32 cellular contexts compared by ENCODE assay signal in the genomic region with DNA sequence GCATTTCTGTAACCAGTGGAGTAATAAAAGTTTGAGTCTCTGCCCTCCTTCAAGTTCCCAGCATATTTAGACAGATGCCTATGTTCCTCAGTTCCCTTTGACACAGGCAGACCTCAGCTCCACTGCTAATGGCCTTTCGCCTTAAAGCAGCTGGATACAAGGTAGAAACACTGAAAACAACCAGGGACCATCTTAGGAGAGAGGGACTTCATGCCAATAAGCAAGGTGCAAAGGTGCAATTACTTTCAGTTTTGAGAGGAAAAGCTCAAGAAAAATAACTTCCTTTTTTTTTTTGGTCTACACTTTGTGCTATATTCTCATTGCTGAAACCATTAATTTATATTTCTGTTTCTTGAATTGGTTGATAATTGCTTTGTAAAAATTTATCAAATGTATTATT.
"Had no signal": no experiment of that assay in that cellular context is flagged by ENCODE, and none has a peak within 500 bp of the region (broad histone marks: within the 10 kb centered on the region; RNA-seq: fewer than 3 reads in every experiment).

No MANE protein-coding gene starts in this region.

- ATAC-seq: activated CD4-positive, alpha-beta T cell treated with anti-CD3 and anti-CD28 coated beads for 36 hours; activated CD8-positive, alpha-beta memory T cell treated with anti-CD3 and anti-CD28 coated beads, Interleukin-2, amount 10 ng/mL, durations not matched to agents 7 days and 5 days; activated CD8-positive, alpha-beta T cell treated with anti-CD3 and anti-CD28 coated beads, Interleukin-2, amount 10 ng/mL, durations not matched to agents 7 days and 5 days; esophagus mucosa; heart right ventricle; left lung; lower lobe of right lung; naive thymus-derived CD8-positive, alpha-beta T cell; pancreas; psoas muscle; stimulated activated memory B cell treated with anti-CD40 and anti-IgM and Interleukin-4, amounts not matched to agents 10 μg/mL and 1 μg/mL and 100 μg/mL, for 72 hours had no signal

- H3K9me3 Mint-ChIP-seq: dendritic cell treated with granulocyte-macrophage colony-stimulating factor and Interleukin-4, amounts not matched to agents 40 ng/mL and 50 ng/mL, for 4 days; neural crest cell had no signal

- DNase-seq: activated CD4-positive, alpha-beta T cell treated with anti-CD3 and anti-CD28 coated beads for 36 hours; activated CD4-positive, CD25-positive, alpha-beta regulatory T cell; activated CD8-positive, alpha-beta memory T cell treated with anti-CD3 and anti-CD28 coated beads, Interleukin-2, amount 10 ng/mL, durations not matched to agents 7 days and 5 days; activated CD8-positive, alpha-beta T cell treated with anti-CD3 and anti-CD28 coated beads, Interleukin-2, amount 10 ng/mL, durations not matched to agents 7 days and 5 days; activated naive CD4-positive, alpha-beta T cell; activated T-cell treated with anti-CD3 and anti-CD28 coated beads, Interleukin-2, amount 50 U/mL, for 48 hours; anterior cingulate cortex; endodermal cell; foreskin fibroblast; heart right ventricle; left lung; lower lobe of right lung; mesenchymal stem cell; naive thymus-derived CD8-positive, alpha-beta T cell; nucleus accumbens; pancreas; psoas muscle; stimulated activated CD4-positive, alpha-beta T cell treated with anti-CD3 and anti-CD28 coated beads, Interleukin-1b, Interleukin-23, amount 100 ng/mL, for 48 hours; stimulated activated CD4-positive, alpha-beta T cell treated with anti-CD3 and anti-CD28 coated beads, Interleukin-4, amount 100 ng/mL, for 4 hours; stimulated activated CD8-positive, alpha-beta memory T cell treated with anti-CD3 and anti-CD28 coated beads, Interleukin-4, amount 100 ng/mL, for 48 hours; stomach; thyroid gland; upper lobe of left lung had no signal

- H3K27ac ChIP-seq: heart right ventricle, left lung, lower lobe of right lung, pancreas, psoas muscle, stomach, thyroid gland, upper lobe of left lung, vagina had no signal

- H3K4me2 ChIP-seq: smooth muscle cell had no signal

- H3K27me3 Mint-ChIP-seq: activated CD4-positive, alpha-beta T cell treated with anti-CD3 and anti-CD28 coated beads for 36 hours; activated CD8-positive, alpha-beta memory T cell treated with anti-CD3 and anti-CD28 coated beads, Interleukin-2, amount 10 ng/mL, durations not matched to agents 7 days and 5 days; activated naive CD8-positive, alpha-beta T cell; central memory CD8-positive, alpha-beta T cell; dendritic cell treated with granulocyte-macrophage colony-stimulating factor and Interleukin-4, amounts not matched to agents 40 ng/mL and 50 ng/mL, for 4 days; naive thymus-derived CD8-positive, alpha-beta T cell; stimulated activated memory B cell treated with anti-CD40 and anti-IgM and Interleukin-4, amounts not matched to agents 10 μg/mL and 1 μg/mL and 100 μg/mL, for 72 hours had no signal

- H3K9me3 ChIP-seq: left lung, lower lobe of right lung, pancreas, psoas muscle, stomach, thyroid gland, upper lobe of left lung, vagina had no signal

- H3K36me3 Mint-ChIP-seq: activated CD8-positive, alpha-beta memory T cell treated with anti-CD3 and anti-CD28 coated beads, Interleukin-2, amount 10 ng/mL, durations not matched to agents 7 days and 5 days; activated naive CD8-positive, alpha-beta T cell; naive thymus-derived CD8-positive, alpha-beta T cell; stimulated activated memory B cell treated with anti-CD40 and anti-IgM and Interleukin-4, amounts not matched to agents 10 μg/mL and 1 μg/mL and 100 μg/mL, for 72 hours had no signal

- H3K36me3 ChIP-seq: heart right ventricle, left lung, lower lobe of right lung, pancreas, stomach, thyroid gland, upper lobe of left lung, vagina had no signal

- H3K4me3 Mint-ChIP-seq: activated CD4-positive, alpha-beta T cell treated with anti-CD3 and anti-CD28 coated beads for 36 hours; activated CD8-positive, alpha-beta memory T cell treated with anti-CD3 and anti-CD28 coated beads, Interleukin-2, amount 10 ng/mL, durations not matched to agents 7 days and 5 days; activated CD8-positive, alpha-beta T cell treated with anti-CD3 and anti-CD28 coated beads, Interleukin-2, amount 10 ng/mL, durations not matched to agents 7 days and 5 days; activated naive CD8-positive, alpha-beta T cell; central memory CD8-positive, alpha-beta T cell; dendritic cell treated with granulocyte-macrophage colony-stimulating factor and Interleukin-4, amounts not matched to agents 40 ng/mL and 50 ng/mL, for 4 days; endodermal cell; naive thymus-derived CD8-positive, alpha-beta T cell; neural crest cell; stimulated activated memory B cell treated with anti-CD40 and anti-IgM and Interleukin-4, amounts not matched to agents 10 μg/mL and 1 μg/mL and 100 μg/mL, for 72 hours had no signal

- H3K4me3 ChIP-seq: heart right ventricle, left lung, lower lobe of right lung, pancreas, psoas muscle, smooth muscle cell, stomach, thyroid gland, upper lobe of left lung, vagina had no signal

- H3K4me1 Mint-ChIP-seq: activated CD4-positive, alpha-beta T cell treated with anti-CD3 and anti-CD28 coated beads for 36 hours; activated CD8-positive, alpha-beta memory T cell treated with anti-CD3 and anti-CD28 coated beads, Interleukin-2, amount 10 ng/mL, durations not matched to agents 7 days and 5 days; central memory CD8-positive, alpha-beta T cell; naive thymus-derived CD8-positive, alpha-beta T cell; neural crest cell had no signal

- H3K4me1 ChIP-seq: heart right ventricle, left lung, lower lobe of right lung, pancreas, psoas muscle, stomach, thyroid gland, upper lobe of left lung, vagina had no signal

- H3K27me3 ChIP-seq: heart right ventricle, left lung, pancreas, stomach, thyroid gland, upper lobe of left lung, vagina had no signal

- H3K27ac Mint-ChIP-seq: activated CD4-positive, alpha-beta T cell treated with anti-CD3 and anti-CD28 coated beads for 36 hours; activated CD8-positive, alpha-beta memory T cell treated with anti-CD3 and anti-CD28 coated beads, Interleukin-2, amount 10 ng/mL, durations not matched to agents 7 days and 5 days; activated CD8-positive, alpha-beta T cell treated with anti-CD3 and anti-CD28 coated beads, Interleukin-2, amount 10 ng/mL, durations not matched to agents 7 days and 5 days; activated naive CD8-positive, alpha-beta T cell; activated T-helper 2 cell treated with anti-CD3 and anti-CD28 coated beads, Interferon-gamma antibody, Interleukin-2, Interleukin-4, amounts not matched to agents 10 μg/mL and 5 μg/mL and 100 μg/mL, durations not matched to agents 14 hours and 24 hours and 36 hours; dendritic cell treated with granulocyte-macrophage colony-stimulating factor and Interleukin-4, amounts not matched to agents 40 ng/mL and 50 ng/mL, for 4 days; endodermal cell; naive thymus-derived CD8-positive, alpha-beta T cell; stimulated activated memory B cell treated with anti-CD40 and anti-IgM and Interleukin-4, amounts not matched to agents 10 μg/mL and 1 μg/mL and 100 μg/mL, for 72 hours had no signal
